ENCODE assay signal across 9 cellular contexts in the genomic region with DNA sequence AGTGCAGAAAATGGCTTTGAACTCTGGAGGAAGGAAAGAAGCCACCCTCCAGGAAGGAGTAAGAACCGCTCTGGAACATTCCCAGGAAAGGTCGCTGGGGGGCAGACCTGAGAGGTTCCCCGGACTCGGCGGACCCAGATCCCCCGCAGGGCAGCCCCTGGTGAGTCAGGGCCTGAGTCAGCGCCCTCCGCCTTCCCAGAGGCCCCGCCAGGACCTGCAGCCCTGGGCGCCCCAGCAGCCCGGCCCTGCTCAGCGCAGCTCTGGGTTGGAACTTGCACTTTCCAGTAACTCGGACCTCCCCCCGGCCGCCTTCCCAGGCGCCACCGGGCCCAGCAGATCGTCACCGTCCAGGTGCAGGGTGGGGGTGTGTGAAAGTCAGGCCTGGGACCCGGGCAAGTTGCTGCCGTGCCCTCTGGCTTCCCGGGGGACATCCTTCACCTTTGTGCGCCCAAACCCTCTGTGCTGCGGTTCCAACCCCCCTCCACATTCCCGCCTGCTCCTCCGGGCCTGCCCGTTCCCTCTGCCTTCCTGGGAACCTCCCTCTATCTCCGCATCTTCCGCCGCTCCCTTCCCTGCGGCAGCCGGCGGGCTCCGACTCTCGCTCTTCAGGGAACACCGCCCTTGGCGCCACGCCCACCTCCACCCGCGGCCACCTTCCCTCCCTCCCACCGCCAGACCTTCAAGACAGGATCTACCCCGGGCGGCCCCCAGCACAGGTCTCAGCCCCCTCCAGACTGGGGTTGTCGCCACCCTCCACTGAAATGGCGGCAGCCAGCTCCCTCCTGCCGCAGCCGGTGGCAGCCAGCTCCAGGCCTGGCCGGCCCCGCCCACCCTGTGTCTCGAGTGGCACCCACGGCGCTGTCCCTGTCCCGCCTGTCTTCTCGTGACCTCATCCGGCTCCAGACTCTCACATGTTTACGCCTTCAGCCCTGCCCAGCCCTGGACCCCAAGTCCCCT. TPM values are rescaled to one million over a fixed set of nuclear protein-coding genes. Genes with fewer than 3 reads are reported as not detected.
DNase-seq lines count a peak whose midpoint lies in the region; ATAC-seq and TF ChIP-seq lines count a peak whose summit lies in the region.
"Had no signal": no experiment of that assay in that cellular context is flagged by ENCODE, and none has a peak within 500 bp of the region (broad histone marks: within the 10 kb centered on the region; RNA-seq: fewer than 3 reads in every experiment).

No MANE protein-coding gene starts in this region.

- H3K36me3 ChIP-seq in duodenal mucosa (ENCODE audit: control insufficient read depth in 1 of 2, insufficient read depth in 2 of 2, low read length in 2 of 2) (no peaks in the 10 kb centered on the region), lower lobe of right lung (no peaks in the 10 kb centered on the region)

- CTCF ChIA-PET in activated CD4-positive, alpha-beta memory T cell treated with anti-CD3 and anti-CD28 coated beads, Interleukin-2, amount 10 ng/mL, durations not matched to agents 7 days and 5 days (lab: Charles Lee): interaction anchor here (0.6 to 4.6 kb wide), 7 partner anchors 18 to 316 kb away, joined by 3 to 37 read pairs (median 5); no protein-coding TSS in a partner anchor

- H3K27ac ChIP-seq in duodenal mucosa (ENCODE audit: low read depth, low read length): peak overlapping the region; percentile 95
- H3K27ac ChIP-seq in lower lobe of right lung: peak overlapping the region; percentile 96

- H3K36me3 Mint-ChIP-seq in activated CD4-positive, alpha-beta memory T cell treated with anti-CD3 and anti-CD28 coated beads, Interleukin-2, amount 10 ng/mL, durations not matched to agents 7 days and 5 days (ENCODE audit: low read depth): no peaks in the 10 kb centered on the region

- peak; percentile 78 for DNase-seq in Ammon's horn (ENCODE audit: low spot score)
- peak; percentile 44 for DNase-seq in NCI-H774 (lab: John Stamatoyannopoulos, UW)
- peak; percentile 84 for DNase-seq in activated CD4-positive, alpha-beta memory T cell treated with anti-CD3 and anti-CD28 coated beads, Interleukin-2, amount 10 ng/mL, durations not matched to agents 7 days and 5 days
- peak; percentile 95 for DNase-seq in lower lobe of right lung
- peak; percentile 89 to 91 for DNase-seq in stimulated activated CD4-positive, alpha-beta T cell treated with anti-CD3 and anti-CD28 coated beads, Interleukin-4, amount 100 ng/mL, for 48 hours (ENCODE audit: low read depth in 2 of 2)

- H3K9me3 Mint-ChIP-seq in activated CD4-positive, alpha-beta memory T cell treated with anti-CD3 and anti-CD28 coated beads, Interleukin-2, amount 10 ng/mL, durations not matched to agents 7 days and 5 days: peaks cover 2% of the 10 kb centered on the region

- POLR2A ChIA-PET in activated CD4-positive, alpha-beta memory T cell treated with anti-CD3 and anti-CD28 coated beads, Interleukin-2, amount 10 ng/mL, durations not matched to agents 7 days and 5 days (lab: Charles Lee): interaction anchor here (0.7 to 3.6 kb wide), 12 partner anchors 8 to 236 kb away, joined by 3 to 40 read pairs (median 4); a partner anchor contains a TSS

- ATAC-seq in GM19025 (IDR thresholded peaks at IDR 0.05; ENCODE audit: low read depth, unreplicated experiment) (peak; percentile 78), HG03432 (IDR thresholded peaks at IDR 0.05; ENCODE audit: unreplicated experiment) (peak; percentile 85), lower lobe of right lung (peak; percentile 97 to 98)

- H3K4me3 Mint-ChIP-seq in activated CD4-positive, alpha-beta memory T cell treated with anti-CD3 and anti-CD28 coated beads, Interleukin-2, amount 10 ng/mL, durations not matched to agents 7 days and 5 days: peak overlapping the region; percentile 82

- peak overlapping the region; percentile 98 for H3K9ac ChIP-seq in duodenal mucosa (ENCODE audit: low read depth in 1 of 2, low read length in 2 of 2)

- H3K4me1 Mint-ChIP-seq in activated CD4-positive, alpha-beta memory T cell treated with anti-CD3 and anti-CD28 coated beads, Interleukin-2, amount 10 ng/mL, durations not matched to agents 7 days and 5 days: peaks cover 13% of the 10 kb centered on the region

- H3K27me3 ChIP-seq in duodenal mucosa (ENCODE audit: control insufficient read depth in 1 of 2, insufficient read depth in 2 of 2, low read length in 2 of 2): no peaks in the 10 kb centered on the region
- H3K27me3 ChIP-seq in lower lobe of right lung (ENCODE audit: low read depth): no peaks in the 10 kb centered on the region

- peak overlapping the region; percentile 85 to 87 for H3K4me3 ChIP-seq in duodenal mucosa (ENCODE audit: low read depth in 1 of 2, low read length in 2 of 2)
- peak overlapping the region; percentile 80 for H3K4me3 ChIP-seq in lower lobe of right lung

- peak overlapping the region; percentile 72 for H3K27ac Mint-ChIP-seq in activated CD4-positive, alpha-beta memory T cell treated with anti-CD3 and anti-CD28 coated beads, Interleukin-2, amount 10 ng/mL, durations not matched to agents 7 days and 5 days

- TF ChIP-seq CTCF in lower lobe of right lung (IDR thresholded peaks at IDR 0.05): peak; percentile 77

- no peaks in the 10 kb centered on the region for H3K27me3 Mint-ChIP-seq in activated CD4-positive, alpha-beta memory T cell treated with anti-CD3 and anti-CD28 coated beads, Interleukin-2, amount 10 ng/mL, durations not matched to agents 7 days and 5 days

- intact Hi-C loops in lower lobe of right lung (cut with DNase I): no loop called here

- H3K9me3 ChIP-seq in duodenal mucosa (ENCODE audit: control insufficient read depth in 1 of 2, low read length in 2 of 2): peaks cover 6 to 8% of the 10 kb centered on the region in 2 donors
- H3K9me3 ChIP-seq in lower lobe of right lung: peaks cover 7% of the 10 kb centered on the region

- H3K4me1 ChIP-seq in duodenal mucosa (ENCODE audit: control insufficient read depth in 1 of 2, insufficient read depth in 2 of 2, low read length in 2 of 2): peaks cover 13 to 16% of the 10 kb centered on the region in 2 donors
- H3K4me1 ChIP-seq in lower lobe of right lung: peaks cover 26% of the 10 kb centered on the region

RNA-seq across cellular contexts. Expression of a gene that starts 36.8 kb away (rescaled TPM):
- not detected for total RNA-seq in activated CD4-positive, alpha-beta memory T cell treated with anti-CD3 and anti-CD28 coated beads, Interleukin-2, amount 10 ng/mL, durations not matched to agents 7 days and 5 days
- 6.3 TPM for total RNA-seq in lower lobe of right lung
- total RNA-seq: activated CD8-positive, alpha-beta memory T cell treated with anti-CD3 and anti-CD28 coated beads for 36 hours had no signal

Comparison
In these comparisons a context has a peak if more than half of its experiments do, and no peak if none do; other contexts are left out.
1. Peak in every context shown above with its lines: DNase-seq, ATAC-seq, H3K4me3 ChIP-seq and H3K27ac ChIP-seq.
2. DNase-seq: peak in every context shown above with its lines; median percentile 95 in lower lobe of right lung; 90 in stimulated activated CD4-positive, alpha-beta T cell treated with anti-CD3 and anti-CD28 coated beads, Interleukin-4, amount 100 ng/mL, for 48 hours; 84 in activated CD4-positive, alpha-beta memory T cell treated with anti-CD3 and anti-CD28 coated beads, Interleukin-2, amount 10 ng/mL, durations not matched to agents 7 days and 5 days; 78 in Ammon's horn; 44 in NCI-H774.